ENCODE assay signal across 13 cellular contexts in genomic region chr15:31598620-31599019, GRCh38.
DNase-seq lines count a peak whose midpoint lies in the region; ATAC-seq and TF ChIP-seq lines count a peak whose summit lies in the region.
"Had no signal": no experiment of that assay in that cellular context is flagged by ENCODE, and none has a peak within 500 bp of the region (broad histone marks: within the 10 kb centered on the region; RNA-seq: fewer than 3 reads in every experiment).

No MANE protein-coding gene starts in this region.

- H3K36me3 ChIP-seq in endodermal cell (ENCODE audit: control insufficient read depth, insufficient read depth, low read length), result no peaks in the 10 kb centered on the region
- H3K36me3 ChIP-seq: esophagus muscularis mucosa, sigmoid colon had no signal

- DNase-seq in HT-29 (ENCODE audit: low spot score), result peak; percentile 58
- DNase-seq in NCI-H526 treated with DMSO at 0.1 percent for 48 hours (lab: John Stamatoyannopoulos, UW), result peak; percentile 68
- peak; percentile 92 for DNase-seq in endodermal cell
- DNase-seq in progenitor cell of endocrine pancreas (ENCODE audit: low spot score, unreplicated experiment), result peak; percentile 34
- no peak for DNase-seq in T1000 (lab: John Stamatoyannopoulos, UW)
- DNase-seq: activated naive CD4-positive, alpha-beta T cell treated with anti-CD3 and anti-CD28 coated beads, Interleukin-2, amount 50 U/mL, for 16 hours; KBM-7; NCI-H1930; sigmoid colon had no signal

- H3K9me3 ChIP-seq in endodermal cell (ENCODE audit: control insufficient read depth, low read length), result peaks cover 4% of the 10 kb centered on the region
- H3K9me3 ChIP-seq: sigmoid colon had no signal

- no peaks in the 10 kb centered on the region for H3K27me3 ChIP-seq in endodermal cell (ENCODE audit: control insufficient read depth, insufficient read depth, low read length, poor library complexity, severe bottlenecking)
- H3K27me3 ChIP-seq: esophagus muscularis mucosa, sigmoid colon had no signal

- peaks cover 2% of the 10 kb centered on the region for H3K4me1 ChIP-seq in endodermal cell (ENCODE audit: control insufficient read depth, insufficient read depth, low read length)
- H3K4me1 ChIP-seq: esophagus muscularis mucosa, sigmoid colon had no signal

- H3K27me3 Mint-ChIP-seq in endodermal cell (ENCODE audit: insufficient read depth) (peaks cover 7% of the 10 kb centered on the region), progenitor cell of endocrine pancreas (no peaks in the 10 kb centered on the region)

- no peaks in the 10 kb centered on the region for H3K36me3 Mint-ChIP-seq in endodermal cell (ENCODE audit: low read depth)
- no peaks in the 10 kb centered on the region for H3K36me3 Mint-ChIP-seq in progenitor cell of endocrine pancreas (ENCODE audit: insufficient read depth)
- H3K36me3 Mint-ChIP-seq: CD14-positive monocyte had no signal

- H3K9me3 Mint-ChIP-seq in endodermal cell (peaks cover 6% of the 10 kb centered on the region), progenitor cell of endocrine pancreas (ENCODE audit: low read depth) (peaks cover 9% of the 10 kb centered on the region)

- no peak overlapping the region for H3K4me3 ChIP-seq in endodermal cell (ENCODE audit: low read length)
- H3K4me3 ChIP-seq: esophagus muscularis mucosa, sigmoid colon had no signal

- H3K27ac ChIP-seq in endodermal cell (ENCODE audit: low read depth, low read length), result no peak overlapping the region
- H3K27ac ChIP-seq: esophagus muscularis mucosa, sigmoid colon had no signal

- ATAC-seq in HG02885 (IDR thresholded peaks at IDR 0.05; ENCODE audit: poor library complexity, unreplicated experiment) (no peak), HG03159 (IDR thresholded peaks at IDR 0.05; ENCODE audit: unreplicated experiment) (no peak)

- H3K4me1 Mint-ChIP-seq in endodermal cell (peaks cover 16% of the 10 kb centered on the region), progenitor cell of endocrine pancreas (ENCODE audit: low read depth) (peaks cover 17% of the 10 kb centered on the region)
- H3K4me1 Mint-ChIP-seq: CD14-positive monocyte had no signal

- peak overlapping the region; percentile 21 for H3K4me3 Mint-ChIP-seq in endodermal cell
- H3K4me3 Mint-ChIP-seq in progenitor cell of endocrine pancreas (ENCODE audit: low read depth), result no peak overlapping the region
- H3K4me3 Mint-ChIP-seq: CD14-positive monocyte had no signal

- 18 to 25% methylated on average over 4 to 7 of the region's 7 CpGs for WGBS in endodermal cell (ENCODE audit: insufficient coverage in 1 of 2, insufficient read length in 1 of 2), 2 experiments

- TF ChIP-seq CTCF in endodermal cell (conservative IDR thresholded peaks at IDR 0.05) (no peak), progenitor cell of endocrine pancreas (IDR thresholded peaks at IDR 0.05; ENCODE audit: unreplicated experiment) (no peak)

- H3K27ac Mint-ChIP-seq in endodermal cell, result peak overlapping the region; percentile 64
- H3K27ac Mint-ChIP-seq in progenitor cell of endocrine pancreas, result no peak overlapping the region
- H3K27ac Mint-ChIP-seq: CD14-positive monocyte had no signal

- no peak overlapping the region for H3K9ac ChIP-seq in endodermal cell (ENCODE audit: extremely low read depth, low read length, poor library complexity, severe bottlenecking)
